ENCODE assay signal across 8 cellular contexts in genomic region chr2:230987137-230988020, GRCh38. TPM values are rescaled to one million over a fixed set of nuclear protein-coding genes. Genes with fewer than 3 reads are reported as not detected.
A peak's percentile ranks its signal among the peaks of the same experiment; 100 is the strongest.
DNase-seq lines count a peak whose midpoint lies in the region; ATAC-seq and TF ChIP-seq lines count a peak whose summit lies in the region.

No MANE protein-coding gene starts in this region.

- peak overlapping the region; percentile 66 for H3K4me3 ChIP-seq in coronary artery
- peak overlapping the region in 1 of 2 donors; percentile 13 for H3K4me3 ChIP-seq in left lung

- peaks cover 0 to 3% of the 10 kb centered on the region in 2 donors for H3K4me1 ChIP-seq in left lung

- DNase-seq in D341Med (ENCODE audit: low spot score) (peak; percentile 80), HCEC 1CT (peak; percentile 55), NCI-H2196 treated with DMSO at 0.1 percent for 48 hours (lab: John Stamatoyannopoulos, UW; ENCODE audit: unreplicated experiment) (peak; percentile 64), coronary artery (ENCODE audit: low spot score) (peak; percentile 81), left lung (peak; percentile 78 to 96)
- peak; percentile 85 for DNase-seq in activated CD4-positive, alpha-beta T cell treated with anti-CD3 and anti-CD28 coated beads for 48 hours
- peak; percentile 80 to 84 for DNase-seq in stimulated activated CD4-positive, alpha-beta T cell treated with anti-CD3 and anti-CD28 coated beads, Interleukin-1b, Interleukin-23, amount 100 ng/mL, for 4 hours (ENCODE audit: low read depth in 2 of 2)

- no peak overlapping the region for H3K27ac ChIP-seq in coronary artery
- H3K27ac ChIP-seq in left lung = no peak overlapping the region

- TF ChIP-seq CTCF in coronary artery (IDR thresholded peaks at IDR 0.05) (peak; percentile 81), left lung (IDR thresholded peaks at IDR 0.05) (peak; percentile 96 to 97)

- no peaks in the 10 kb centered on the region for H3K36me3 ChIP-seq in left lung

- H3K9me3 ChIP-seq in left lung = no peaks in the 10 kb centered on the region

- peaks cover 15 to 42% of the 10 kb centered on the region in 2 donors for H3K27me3 ChIP-seq in left lung

- peak; percentile 98 for ATAC-seq in left lung
- ATAC-seq in GM18868 (IDR thresholded peaks at IDR 0.05; ENCODE audit: unreplicated experiment) = no peak

- intact Hi-C loops in left lung (cut with DNase I) = loop anchor here in 1 of 2 donors (5.0 kb wide), 2 partner anchors 85 to 165 kb away; no protein-coding TSS in a partner anchor

RNA-seq across cellular contexts. Expression of gene SPATA3, which starts 8.5 kb away (rescaled TPM):
- not detected for total RNA-seq in left lung

RNA-seq across cellular contexts. Expression of gene C2orf72, which starts 49.9 kb away (rescaled TPM):
- 1 to 10 TPM in 1 of 2 donors, under 1 TPM in 1; 0.67 to 1.1 TPM for total RNA-seq in left lung
